8 cellular contexts compared by ENCODE assay signal in genomic region chr14:91363776-91364523, GRCh38.
DNase-seq lines count a peak whose midpoint lies in the region; ATAC-seq and TF ChIP-seq lines count a peak whose summit lies in the region.

No MANE protein-coding gene starts in this region.

- peaks cover 77% of the 10 kb centered on the region for H3K4me1 Mint-ChIP-seq in central memory CD8-positive, alpha-beta T cell

- H3K4me1 ChIP-seq in tibial artery: no peaks in the 10 kb centered on the region

- H3K27ac Mint-ChIP-seq in central memory CD8-positive, alpha-beta T cell (ENCODE audit: low read depth): no peak overlapping the region

- H3K4me3 ChIP-seq in GM12864 (ENCODE audit: low read depth, low read length) (peak overlapping the region; percentile 17; the same call in 1 of the 2 replicates), tibial artery (no peak overlapping the region)

- H3K9me3 Mint-ChIP-seq in central memory CD8-positive, alpha-beta T cell: no peaks in the 10 kb centered on the region

- H3K27me3 Mint-ChIP-seq in central memory CD8-positive, alpha-beta T cell: no peaks in the 10 kb centered on the region

- TF ChIP-seq CTCF in GM12864 (IDR thresholded peaks at IDR 0.05; ENCODE audit: low read depth, low read length, missing control alignments): no peak
- TF ChIP-seq CTCF in tibial artery (IDR thresholded peaks at IDR 0.05): no peak

- intact Hi-C loops in tibial artery (cut with DNase I; ENCODE audit: low total_unique reads): no loop called here

- H3K9me3 ChIP-seq in tibial artery: no peaks in the 10 kb centered on the region

- no peak overlapping the region for H3K27ac ChIP-seq in tibial artery

- ATAC-seq in GM19438 (IDR thresholded peaks at IDR 0.05; ENCODE audit: low read depth, unreplicated experiment) (peak; percentile 56), HG03354 (IDR thresholded peaks at IDR 0.05; ENCODE audit: poor library complexity, severe bottlenecking, unreplicated experiment) (peak; percentile 60)
- no peak for ATAC-seq in central memory CD8-positive, alpha-beta T cell (replicated peaks; ENCODE audit: extremely low read depth, poor library complexity, severe bottlenecking)

- H3K36me3 Mint-ChIP-seq in central memory CD8-positive, alpha-beta T cell (ENCODE audit: insufficient read depth): peaks cover 27% of the 10 kb centered on the region

- no peaks in the 10 kb centered on the region for H3K36me3 ChIP-seq in tibial artery

- H3K4me3 Mint-ChIP-seq in central memory CD8-positive, alpha-beta T cell: peak overlapping the region; percentile 11

- DNase-seq in GM12864 (ENCODE audit: low read depth) (peak; percentile 76), retina (no peak), tibial artery (no peak), AG20443 (ENCODE audit: low spot score) (no peak)
- no peak for DNase-seq in central memory CD8-positive, alpha-beta T cell (ENCODE audit: low spot score in 2 of 2)
- no peak for DNase-seq in activated naive CD4-positive, alpha-beta T cell treated with Interleukin-2 at 50 U/mL for 16 hours

- H3K27me3 ChIP-seq in tibial artery: no peaks in the 10 kb centered on the region
